21 cellular contexts compared by ENCODE assay signal in the genomic region with DNA sequence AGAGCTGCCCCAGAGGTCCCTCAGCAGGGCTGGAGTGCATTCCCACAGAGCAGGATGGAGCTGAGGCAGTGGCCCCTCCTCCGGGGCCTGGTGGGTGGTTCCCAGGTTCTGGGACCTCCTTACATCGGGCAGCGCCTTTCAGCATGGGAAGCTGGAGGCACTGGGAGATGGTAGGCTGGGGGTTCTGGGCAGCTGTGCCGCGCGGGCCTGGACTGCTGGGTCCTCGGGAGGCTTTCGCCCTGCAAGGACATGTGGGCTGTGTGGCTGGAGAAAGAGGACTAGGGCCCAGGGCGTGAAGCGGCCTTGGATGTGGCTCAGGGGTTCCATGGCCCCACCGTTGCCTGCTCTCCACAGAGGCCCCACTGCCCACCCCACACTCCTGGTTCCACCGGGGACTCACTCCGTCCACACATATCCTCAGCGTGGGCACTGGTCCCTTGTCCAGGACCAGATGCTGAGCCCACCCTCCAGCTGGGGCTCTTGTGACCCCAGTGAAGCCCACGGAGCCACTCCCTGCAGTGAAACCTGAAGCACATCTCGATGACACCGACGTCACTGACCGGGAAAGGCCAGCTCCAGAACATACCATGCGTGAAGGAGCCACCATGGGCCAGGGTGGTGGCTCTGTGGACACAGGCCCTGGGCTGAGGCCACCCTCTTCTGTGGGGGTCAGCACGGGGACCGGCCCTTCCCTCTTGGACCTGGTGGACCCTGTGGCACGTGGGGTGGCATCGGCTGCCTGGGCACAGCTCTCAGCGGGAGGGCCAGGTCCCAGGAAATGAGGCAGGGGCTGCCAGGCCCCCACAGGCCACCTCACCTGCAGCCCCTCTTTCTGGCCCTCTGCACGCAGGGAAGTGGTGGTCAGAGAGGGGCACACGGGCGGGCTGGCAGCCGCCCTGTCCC. TPM values are rescaled to one million over a fixed set of nuclear protein-coding genes. Genes with fewer than 3 reads are reported as not detected.
DNase-seq lines count a peak whose midpoint lies in the region; ATAC-seq lines count a peak whose summit lies in the region.
"Had no signal": no experiment of that assay in that cellular context is flagged by ENCODE, and none has a peak within 500 bp of the region (broad histone marks: within the 10 kb centered on the region; RNA-seq: fewer than 3 reads in every experiment).

No MANE protein-coding gene starts in this region.

- no peak overlapping the region for H2BK12ac ChIP-seq in mesenchymal stem cell (ENCODE audit: low read length in 2 of 2)

- no peak overlapping the region for H2BK120ac ChIP-seq in mesenchymal stem cell (ENCODE audit: low read depth, low read length)

- intact Hi-C loops in activated CD4-positive, alpha-beta T cell treated with anti-CD3 and anti-CD28 coated beads, Interleukin-2, amount 10 ng/mL, durations not matched to agents 24 days and 14 days (cut with micrococcal nuclease), result no loop called here

- peaks cover 2% of the 10 kb centered on the region for H3K4me1 ChIP-seq in mesenchymal stem cell (ENCODE audit: control insufficient read depth, insufficient read depth, low read depth, low read length)

- H3K4me3 ChIP-seq in mesenchymal stem cell (ENCODE audit: insufficient read depth in 1 of 2, low read depth in 1 of 2, low read length in 2 of 2), result peak overlapping the region in 1 of 2 experiments; percentile 16
- H3K4me3 ChIP-seq: suprapubic skin had no signal

- no peaks in the 10 kb centered on the region for H3K36me3 Mint-ChIP-seq in activated CD4-positive, alpha-beta T cell treated with anti-CD3 and anti-CD28 coated beads, Interleukin-2, amount 10 ng/mL, durations not matched to agents 24 days and 14 days (ENCODE audit: low read depth)
- H3K36me3 Mint-ChIP-seq in stimulated activated effector memory CD8-positive, alpha-beta T cell treated with anti-CD3 and anti-CD28 coated beads, Interleukin-12 subunit alpha, Interleukin-12 subunit beta, amount 100 ng/mL, for 72 hours, result no peaks in the 10 kb centered on the region

- peak; percentile 19 for ATAC-seq in stimulated activated effector memory CD8-positive, alpha-beta T cell treated with anti-CD3 and anti-CD28 coated beads, Interleukin-12 subunit alpha, Interleukin-12 subunit beta, amount 100 ng/mL, for 72 hours
- ATAC-seq in GM18861 (IDR thresholded peaks at IDR 0.05; ENCODE audit: unreplicated experiment), result no peak
- ATAC-seq: activated T-cell treated with anti-CD3 and anti-CD28 coated beads, Interleukin-2, amount 50 U/mL, for 72 hours had no signal

- no peaks in the 10 kb centered on the region for H3K36me3 ChIP-seq in mesenchymal stem cell (ENCODE audit: control insufficient read depth in 1 of 2, insufficient read depth in 2 of 2, low read depth in 1 of 2, low read length in 2 of 2)
- H3K36me3 ChIP-seq: suprapubic skin had no signal

- peaks cover 10% of the 10 kb centered on the region for H3K27me3 Mint-ChIP-seq in activated CD4-positive, alpha-beta T cell treated with anti-CD3 and anti-CD28 coated beads, Interleukin-2, amount 10 ng/mL, durations not matched to agents 24 days and 14 days

- peaks cover 11% of the 10 kb centered on the region for H3K4me1 Mint-ChIP-seq in activated CD4-positive, alpha-beta T cell treated with anti-CD3 and anti-CD28 coated beads, Interleukin-2, amount 10 ng/mL, durations not matched to agents 24 days and 14 days
- H3K4me1 Mint-ChIP-seq in stimulated activated effector memory CD8-positive, alpha-beta T cell treated with anti-CD3 and anti-CD28 coated beads, Interleukin-12 subunit alpha, Interleukin-12 subunit beta, amount 100 ng/mL, for 72 hours, result peaks cover 6% of the 10 kb centered on the region

- peak; percentile 53 for DNase-seq in activated CD4-positive, alpha-beta T cell treated with anti-CD3 and anti-CD28 coated beads, Interleukin-2, amount 10 ng/mL, durations not matched to agents 24 days and 14 days
- no peak for DNase-seq in activated CD4-positive, alpha-beta T cell treated with anti-CD3 and anti-CD28 coated beads, Interleukin-2, amount 50 U/mL, for 4 hours
- DNase-seq in ecto neural progenitor cell (ENCODE audit: low spot score) (peak; percentile 44), mesenchymal stem cell (no peak), HuH-7 (ENCODE audit: low spot score) (no peak), DMS 273 (lab: John Stamatoyannopoulos, UW; ENCODE audit: unreplicated experiment) (no peak)
- DNase-seq in stimulated activated effector memory CD8-positive, alpha-beta T cell treated with anti-CD3 and anti-CD28 coated beads, Interleukin-12 subunit alpha, Interleukin-12 subunit beta, amount 100 ng/mL, for 72 hours (ENCODE audit: low spot score in 2 of 2), result no peak
- DNase-seq: 8988T; activated CD4-positive, alpha-beta T cell treated with anti-CD3 and anti-CD28 coated beads, Interleukin-2, amount 10 ng/mL, durations not matched to agents 7 days and 5 days; activated naive CD4-positive, alpha-beta T cell treated with Interleukin-2 at 50 U/mL for 16 hours; activated T-cell treated with anti-CD3 and anti-CD28 coated beads, Interleukin-2, amount 50 U/mL, for 72 hours; Calu3; central memory CD4-positive, alpha-beta T cell; glutamatergic neuron; mammary epithelial cell; NCI-H446 treated with DMSO at 0.1 percent for 48 hours; stimulated activated CD4-positive, alpha-beta T cell treated with anti-CD3 and anti-CD28 coated beads, Interleukin-4, amount 100 ng/mL, for 24 hours; T1000 had no signal

- H2BK15ac ChIP-seq in mesenchymal stem cell (ENCODE audit: low read depth, poor library complexity, severe bottlenecking), result no peak overlapping the region

- H3K79me1 ChIP-seq in mesenchymal stem cell (replicated peaks; ENCODE audit: low read length, poor library complexity, severe bottlenecking), result no peaks in the 10 kb centered on the region

- H3K4me3 Mint-ChIP-seq in activated CD4-positive, alpha-beta T cell treated with anti-CD3 and anti-CD28 coated beads, Interleukin-2, amount 10 ng/mL, durations not matched to agents 24 days and 14 days, result no peak overlapping the region
- H3K4me3 Mint-ChIP-seq in stimulated activated effector memory CD8-positive, alpha-beta T cell treated with anti-CD3 and anti-CD28 coated beads, Interleukin-12 subunit alpha, Interleukin-12 subunit beta, amount 100 ng/mL, for 72 hours, result no peak overlapping the region
- H3K4me3 Mint-ChIP-seq: activated CD4-positive, alpha-beta T cell treated with anti-CD3 and anti-CD28 coated beads, Interleukin-2, amount 10 ng/mL, durations not matched to agents 7 days and 5 days; activated T-cell treated with anti-CD3 and anti-CD28 coated beads, Interleukin-2, amount 50 U/mL, for 72 hours had no signal

- no peaks in the 10 kb centered on the region for H3K9me3 ChIP-seq in mesenchymal stem cell (ENCODE audit: control insufficient read depth, low read length)
- H3K9me3 ChIP-seq: suprapubic skin had no signal

- 93% methylated on average over 25 of the region's 29 CpGs for WGBS in mesenchymal stem cell

- H4K91ac ChIP-seq in mesenchymal stem cell (ENCODE audit: low read length), result peak overlapping the region; percentile 50

- no peak overlapping the region for H3K23ac ChIP-seq in mesenchymal stem cell (ENCODE audit: low read length in 2 of 2)

- H3K27me3 ChIP-seq in mesenchymal stem cell (ENCODE audit: control insufficient read depth in 1 of 2, insufficient read depth in 1 of 2, low read length in 2 of 2), result peaks cover 28 to 69% of the 10 kb centered on the region in 2 experiments

- no peak overlapping the region for H3K27ac Mint-ChIP-seq in activated CD4-positive, alpha-beta T cell treated with anti-CD3 and anti-CD28 coated beads, Interleukin-2, amount 10 ng/mL, durations not matched to agents 24 days and 14 days
- H3K27ac Mint-ChIP-seq in stimulated activated effector memory CD8-positive, alpha-beta T cell treated with anti-CD3 and anti-CD28 coated beads, Interleukin-12 subunit alpha, Interleukin-12 subunit beta, amount 100 ng/mL, for 72 hours, result no peak overlapping the region
- H3K27ac Mint-ChIP-seq: activated CD4-positive, alpha-beta T cell treated with anti-CD3 and anti-CD28 coated beads, Interleukin-2, amount 10 ng/mL, durations not matched to agents 7 days and 5 days; activated T-cell treated with anti-CD3 and anti-CD28 coated beads, Interleukin-2, amount 50 U/mL, for 72 hours; progenitor cell of endocrine pancreas had no signal

- no peak overlapping the region for H3K9ac ChIP-seq in mesenchymal stem cell (ENCODE audit: low read length)

- H3K18ac ChIP-seq in mesenchymal stem cell (ENCODE audit: low read depth in 1 of 2, low read length in 2 of 2), result no peak overlapping the region

- H2AFZ ChIP-seq in mesenchymal stem cell (ENCODE audit: low read depth, low read length), result no peak overlapping the region

- peak overlapping the region in 1 of 2 experiments; percentile 58 for H3K14ac ChIP-seq in mesenchymal stem cell (ENCODE audit: low read length in 2 of 2)

- H2AK5ac ChIP-seq in mesenchymal stem cell (ENCODE audit: low read length, severe bottlenecking), result no peak overlapping the region

- peaks cover 5% of the 10 kb centered on the region for H3K9me3 Mint-ChIP-seq in activated CD4-positive, alpha-beta T cell treated with anti-CD3 and anti-CD28 coated beads, Interleukin-2, amount 10 ng/mL, durations not matched to agents 24 days and 14 days
- no peaks in the 10 kb centered on the region for H3K9me3 Mint-ChIP-seq in stimulated activated effector memory CD8-positive, alpha-beta T cell treated with anti-CD3 and anti-CD28 coated beads, Interleukin-12 subunit alpha, Interleukin-12 subunit beta, amount 100 ng/mL, for 72 hours
- H3K9me3 Mint-ChIP-seq: activated T-cell treated with anti-CD3 and anti-CD28 coated beads, Interleukin-2, amount 50 U/mL, for 72 hours had no signal

- H3K27ac ChIP-seq in mesenchymal stem cell (ENCODE audit: low read length, poor library complexity, severe bottlenecking), result no peak overlapping the region
- H3K27ac ChIP-seq: suprapubic skin had no signal

- no peak overlapping the region for H2BK5ac ChIP-seq in mesenchymal stem cell (ENCODE audit: low read depth, low read length, poor library complexity, severe bottlenecking)

- peak overlapping the region; percentile 41 for H4K8ac ChIP-seq in mesenchymal stem cell (ENCODE audit: low read length)

- H3K4me2 ChIP-seq in mesenchymal stem cell (ENCODE audit: low read length, poor library complexity, severe bottlenecking), result no peak overlapping the region

- no peak overlapping the region for H3K4ac ChIP-seq in mesenchymal stem cell (ENCODE audit: low read depth in 1 of 2, low read length in 2 of 2)

RNA-seq across cellular contexts. Expression of a gene that starts 31.5 kb away (rescaled TPM):
- total RNA-seq in activated CD4-positive, alpha-beta T cell treated with anti-CD3 and anti-CD28 coated beads, Interleukin-2, amount 10 ng/mL, durations not matched to agents 24 days and 14 days, result 3.3 and 4.0 TPM in 2 replicates
- polyA plus RNA-seq in mesenchymal stem cell (2013, experiment 1 of 2), result 6.5 TPM
- 6.2 TPM for polyA plus RNA-seq in mesenchymal stem cell (2013, experiment 2 of 2)

Comparison
In these comparisons a context has a peak if more than half of its experiments do, and no peak if none do; other contexts are left out.
1. DNase-seq: peak in activated CD4-positive, alpha-beta T cell treated with anti-CD3 and anti-CD28 coated beads, Interleukin-2, amount 10 ng/mL, durations not matched to agents 24 days and 14 days (single experiment) and ecto neural progenitor cell (single experiment); none in activated CD4-positive, alpha-beta T cell treated with anti-CD3 and anti-CD28 coated beads, Interleukin-2, amount 50 U/mL, for 4 hours (0 of 2), mesenchymal stem cell (single experiment), stimulated activated effector memory CD8-positive, alpha-beta T cell treated with anti-CD3 and anti-CD28 coated beads, Interleukin-12 subunit alpha, Interleukin-12 subunit beta, amount 100 ng/mL, for 72 hours (0 of 2), HuH-7 (single experiment) and DMS 273 (single experiment).